Comparison of ENCODE assay signal across 22 cellular contexts in genomic region chr12:108021129-108021528, GRCh38.
"Had no signal": no experiment of that assay in that cellular context is flagged by ENCODE, and none has a peak within 500 bp of the region (broad histone marks: within the 10 kb centered on the region; RNA-seq: fewer than 3 reads in every experiment).

No MANE protein-coding gene starts in this region.

- ATAC-seq: HepG2, Panc1, PC-3, SK-N-SH treated with all-trans-retinoic acid at 6 μM for 48 hours had no signal

- DNase-seq: IMR-90; Karpas-422; KG1; MM.1S; NCI-H1105 treated with DMSO at 0.1 percent for 48 hours; NCI-H1417 treated with DMSO at 0.1 percent for 48 hours; NCI-H146; NCI-H1694 treated with DMSO at 0.1 percent for 48 hours; NCI-H1930; NCI-H2171 treated with DMSO at 0.1 percent for 48 hours; NCI-H345; NCI-H524; NCI-H526 treated with DMSO at 0.1 percent for 48 hours; NCI-H748 treated with DMSO at 0.1 percent for 48 hours; NK-92 treated with Interleukin-12 subunit alpha and Interleukin-12 subunit beta, amount 100 ng/mL, for 24 hours; PC-3; SHP77 treated with DMSO at 0.1 percent for 48 hours; SJCRH30; T-helper 1 cell had no signal
